In the genomic region with DNA sequence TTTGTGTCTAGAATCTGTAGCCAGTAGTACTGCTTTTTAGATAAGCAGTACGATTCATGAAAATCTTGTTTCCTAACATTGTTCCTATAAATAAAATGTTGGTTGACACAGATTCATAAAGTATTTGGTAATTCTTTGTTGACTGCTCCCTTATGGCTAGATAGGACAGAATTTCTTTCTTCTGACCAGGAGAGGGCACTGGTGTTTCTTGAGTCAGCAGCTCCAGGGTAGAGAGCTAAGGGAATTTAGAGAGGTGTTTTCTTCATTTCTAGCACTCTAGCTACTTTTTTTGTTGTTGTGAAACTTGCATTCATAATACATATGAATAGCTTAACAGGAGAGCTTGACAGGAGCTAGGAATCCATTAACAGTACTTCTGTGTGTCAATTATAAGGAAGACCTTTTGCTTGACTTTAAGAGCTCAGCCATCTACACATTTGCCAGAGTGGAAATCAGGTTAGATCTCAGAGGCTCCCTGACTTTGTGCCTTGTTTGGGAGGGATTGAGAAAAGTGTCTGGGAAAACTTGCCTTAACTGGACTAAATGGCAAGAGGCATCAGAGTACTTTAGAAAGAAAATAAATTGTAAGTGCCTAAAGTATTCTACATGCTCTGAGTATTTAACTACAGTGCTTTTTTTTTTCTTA, we compare ENCODE assay signal across 1 cellular context.
TF ChIP-seq lines count a peak whose summit lies in the region.

No MANE protein-coding gene starts in this region.

TF ChIP-seq in GM12878, 131 proteins besides CTCF, POLR2A, EP300 and RAD21 (continued from another document):
- TF ChIP-seq, protein P1, sequence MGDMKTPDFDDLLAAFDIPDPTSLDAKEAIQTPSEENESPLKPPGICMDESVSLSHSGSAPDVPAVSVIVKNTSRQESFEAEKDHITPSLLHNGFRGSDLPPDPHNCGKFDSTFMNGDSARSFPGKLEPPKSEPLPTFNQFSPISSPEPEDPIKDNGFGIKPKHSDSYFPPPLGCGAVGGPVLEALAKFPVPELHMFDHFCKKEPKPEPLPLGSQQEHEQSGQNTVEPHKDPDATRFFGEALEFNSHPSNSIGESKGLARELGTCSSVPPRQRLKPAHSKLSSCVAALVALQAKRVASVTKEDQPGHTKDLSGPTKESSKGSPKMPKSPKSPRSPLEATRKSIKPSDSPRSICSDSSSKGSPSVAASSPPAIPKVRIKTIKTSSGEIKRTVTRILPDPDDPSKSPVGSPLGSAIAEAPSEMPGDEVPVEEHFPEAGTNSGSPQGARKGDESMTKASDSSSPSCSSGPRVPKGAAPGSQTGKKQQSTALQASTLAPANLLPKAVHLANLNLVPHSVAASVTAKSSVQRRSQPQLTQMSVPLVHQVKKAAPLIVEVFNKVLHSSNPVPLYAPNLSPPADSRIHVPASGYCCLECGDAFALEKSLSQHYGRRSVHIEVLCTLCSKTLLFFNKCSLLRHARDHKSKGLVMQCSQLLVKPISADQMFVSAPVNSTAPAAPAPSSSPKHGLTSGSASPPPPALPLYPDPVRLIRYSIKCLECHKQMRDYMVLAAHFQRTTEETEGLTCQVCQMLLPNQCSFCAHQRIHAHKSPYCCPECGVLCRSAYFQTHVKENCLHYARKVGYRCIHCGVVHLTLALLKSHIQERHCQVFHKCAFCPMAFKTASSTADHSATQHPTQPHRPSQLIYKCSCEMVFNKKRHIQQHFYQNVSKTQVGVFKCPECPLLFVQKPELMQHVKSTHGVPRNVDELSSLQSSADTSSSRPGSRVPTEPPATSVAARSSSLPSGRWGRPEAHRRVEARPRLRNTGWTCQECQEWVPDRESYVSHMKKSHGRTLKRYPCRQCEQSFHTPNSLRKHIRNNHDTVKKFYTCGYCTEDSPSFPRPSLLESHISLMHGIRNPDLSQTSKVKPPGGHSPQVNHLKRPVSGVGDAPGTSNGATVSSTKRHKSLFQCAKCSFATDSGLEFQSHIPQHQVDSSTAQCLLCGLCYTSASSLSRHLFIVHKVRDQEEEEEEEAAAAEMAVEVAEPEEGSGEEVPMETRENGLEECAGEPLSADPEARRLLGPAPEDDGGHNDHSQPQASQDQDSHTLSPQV (IDR thresholded peaks at IDR 0.05): no peak
- TF ChIP-seq MTA3 (IDR thresholded peaks at IDR 0.05; ENCODE audit: borderline replicate concordance, low read length) (no peak), CEBPB (IDR thresholded peaks at IDR 0.05; ENCODE audit: borderline replicate concordance in 1 of 2, low read depth in 2 of 2, low read length in 2 of 2) (no peak), SMARCA5 (IDR thresholded peaks at IDR 0.05) (no peak)
- TF ChIP-seq, protein P2, sequence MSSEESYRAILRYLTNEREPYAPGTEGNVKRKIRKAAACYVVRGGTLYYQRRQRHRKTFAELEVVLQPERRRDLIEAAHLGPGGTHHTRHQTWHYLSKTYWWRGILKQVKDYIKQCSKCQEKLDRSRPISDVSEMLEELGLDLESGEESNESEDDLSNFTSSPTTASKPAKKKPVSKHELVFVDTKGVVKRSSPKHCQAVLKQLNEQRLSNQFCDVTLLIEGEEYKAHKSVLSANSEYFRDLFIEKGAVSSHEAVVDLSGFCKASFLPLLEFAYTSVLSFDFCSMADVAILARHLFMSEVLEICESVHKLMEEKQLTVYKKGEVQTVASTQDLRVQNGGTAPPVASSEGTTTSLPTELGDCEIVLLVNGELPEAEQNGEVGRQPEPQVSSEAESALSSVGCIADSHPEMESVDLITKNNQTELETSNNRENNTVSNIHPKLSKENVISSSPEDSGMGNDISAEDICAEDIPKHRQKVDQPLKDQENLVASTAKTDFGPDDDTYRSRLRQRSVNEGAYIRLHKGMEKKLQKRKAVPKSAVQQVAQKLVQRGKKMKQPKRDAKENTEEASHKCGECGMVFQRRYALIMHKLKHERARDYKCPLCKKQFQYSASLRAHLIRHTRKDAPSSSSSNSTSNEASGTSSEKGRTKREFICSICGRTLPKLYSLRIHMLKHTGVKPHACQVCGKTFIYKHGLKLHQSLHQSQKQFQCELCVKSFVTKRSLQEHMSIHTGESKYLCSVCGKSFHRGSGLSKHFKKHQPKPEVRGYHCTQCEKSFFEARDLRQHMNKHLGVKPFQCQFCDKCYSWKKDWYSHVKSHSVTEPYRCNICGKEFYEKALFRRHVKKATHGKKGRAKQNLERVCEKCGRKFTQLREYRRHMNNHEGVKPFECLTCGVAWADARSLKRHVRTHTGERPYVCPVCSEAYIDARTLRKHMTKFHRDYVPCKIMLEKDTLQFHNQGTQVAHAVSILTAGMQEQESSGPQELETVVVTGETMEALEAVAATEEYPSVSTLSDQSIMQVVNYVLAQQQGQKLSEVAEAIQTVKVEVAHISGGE (CRISPR knock-in tag; IDR thresholded peaks at IDR 0.05): no peak
